1 cellular context compared by ENCODE assay signal in the genomic region with DNA sequence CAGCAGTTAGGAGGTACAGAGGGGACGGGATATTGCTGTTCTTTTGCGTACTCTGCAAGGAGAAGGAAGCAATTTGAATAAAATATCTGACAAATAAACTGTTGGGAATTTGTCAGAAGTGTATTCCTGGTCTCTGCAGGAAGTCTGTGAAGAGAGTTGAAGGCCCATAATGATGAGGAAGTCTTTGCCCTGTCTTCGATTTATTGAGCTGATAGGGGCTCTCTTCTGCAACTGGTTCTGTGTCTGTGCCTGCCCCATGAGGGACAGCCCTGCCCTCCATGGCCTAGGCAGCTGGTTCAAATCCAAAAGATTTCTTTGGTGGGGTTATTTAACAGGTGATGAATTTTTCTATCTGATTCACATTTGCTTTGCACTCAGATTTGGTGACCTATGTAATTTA.
TF ChIP-seq lines count a peak whose summit lies in the region.

No MANE protein-coding gene starts in this region.

TF ChIP-seq in WTC11, 78 proteins besides CTCF, POLR2A, EP300 and RAD21 (continued from another document):
- TF ChIP-seq IRF1 (CRISPR knock-in tag; IDR thresholded peaks at IDR 0.05) (no peak), PRRX2 (CRISPR knock-in tag; IDR thresholded peaks at IDR 0.05) (no peak), CREM (CRISPR knock-in tag; IDR thresholded peaks at IDR 0.05) (no peak), KAT7 (CRISPR knock-in tag; IDR thresholded peaks at IDR 0.05; ENCODE audit: borderline replicate concordance) (no peak), E2F1 (CRISPR knock-in tag; IDR thresholded peaks at IDR 0.05) (no peak), EMX1 (CRISPR knock-in tag; IDR thresholded peaks at IDR 0.05) (no peak), SMAD3 (CRISPR knock-in tag; IDR thresholded peaks at IDR 0.05; ENCODE audit: borderline replicate concordance) (no peak), TEAD1 (CRISPR knock-in tag; IDR thresholded peaks at IDR 0.05) (no peak), GRHL2 (CRISPR knock-in tag; IDR thresholded peaks at IDR 0.05; ENCODE audit: insufficient replicate concordance, severe bottlenecking) (no peak), OVOL2 (CRISPR knock-in tag; IDR thresholded peaks at IDR 0.05; ENCODE audit: borderline replicate concordance) (no peak), ZNF281 (CRISPR knock-in tag; IDR thresholded peaks at IDR 0.05) (no peak)
- TF ChIP-seq, protein P1, sequence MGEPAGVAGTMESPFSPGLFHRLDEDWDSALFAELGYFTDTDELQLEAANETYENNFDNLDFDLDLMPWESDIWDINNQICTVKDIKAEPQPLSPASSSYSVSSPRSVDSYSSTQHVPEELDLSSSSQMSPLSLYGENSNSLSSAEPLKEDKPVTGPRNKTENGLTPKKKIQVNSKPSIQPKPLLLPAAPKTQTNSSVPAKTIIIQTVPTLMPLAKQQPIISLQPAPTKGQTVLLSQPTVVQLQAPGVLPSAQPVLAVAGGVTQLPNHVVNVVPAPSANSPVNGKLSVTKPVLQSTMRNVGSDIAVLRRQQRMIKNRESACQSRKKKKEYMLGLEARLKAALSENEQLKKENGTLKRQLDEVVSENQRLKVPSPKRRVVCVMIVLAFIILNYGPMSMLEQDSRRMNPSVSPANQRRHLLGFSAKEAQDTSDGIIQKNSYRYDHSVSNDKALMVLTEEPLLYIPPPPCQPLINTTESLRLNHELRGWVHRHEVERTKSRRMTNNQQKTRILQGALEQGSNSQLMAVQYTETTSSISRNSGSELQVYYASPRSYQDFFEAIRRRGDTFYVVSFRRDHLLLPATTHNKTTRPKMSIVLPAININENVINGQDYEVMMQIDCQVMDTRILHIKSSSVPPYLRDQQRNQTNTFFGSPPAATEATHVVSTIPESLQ (CRISPR knock-in tag; IDR thresholded peaks at IDR 0.05): no peak
